11 cellular contexts compared by ENCODE assay signal in genomic region chr10:27513451-27514191, GRCh38. TPM values are rescaled to one million over a fixed set of nuclear protein-coding genes. Genes with fewer than 3 reads are reported as not detected.
DNase-seq lines count a peak whose midpoint lies in the region; ATAC-seq and TF ChIP-seq lines count a peak whose summit lies in the region.
"Had no signal": no experiment of that assay in that cellular context is flagged by ENCODE, and none has a peak within 500 bp of the region (broad histone marks: within the 10 kb centered on the region; RNA-seq: fewer than 3 reads in every experiment).

No MANE protein-coding gene starts in this region.

- peaks cover 81% of the 10 kb centered on the region for H3K4me1 Mint-ChIP-seq in activated T-cell treated with anti-CD3 and anti-CD28 coated beads, Interleukin-2, amount 50 U/mL, for 24 hours (ENCODE audit: low read depth)
- peaks cover 44% of the 10 kb centered on the region for H3K4me1 Mint-ChIP-seq in T-helper 1 cell treated with Interleukin-12 subunit alpha and Interleukin-12 subunit beta and Interleukin-4 antibody, amounts not matched to agents 30 μg/mL and 1 μg/mL, for 36 hours (ENCODE audit: low read depth)
- peaks cover 47 to 55% of the 10 kb centered on the region in 2 donors for H3K4me1 Mint-ChIP-seq in effector memory CD8-positive, alpha-beta T cell (ENCODE audit: low read depth in 2 of 2)
- H3K4me1 Mint-ChIP-seq in progenitor cell of endocrine pancreas (ENCODE audit: low read depth) = peaks cover 6% of the 10 kb centered on the region

- no peak for TF ChIP-seq CTCF in progenitor cell of endocrine pancreas (IDR thresholded peaks at IDR 0.05; ENCODE audit: unreplicated experiment)

- H3K36me3 Mint-ChIP-seq in activated T-cell treated with anti-CD3 and anti-CD28 coated beads, Interleukin-2, amount 50 U/mL, for 24 hours (ENCODE audit: low read depth) = peaks cover 85% of the 10 kb centered on the region
- peaks cover 41% of the 10 kb centered on the region for H3K36me3 Mint-ChIP-seq in T-helper 1 cell treated with Interleukin-12 subunit alpha and Interleukin-12 subunit beta and Interleukin-4 antibody, amounts not matched to agents 30 μg/mL and 1 μg/mL, for 36 hours (ENCODE audit: low read depth)
- H3K36me3 Mint-ChIP-seq in effector memory CD8-positive, alpha-beta T cell (ENCODE audit: insufficient read depth) = peaks cover 81% of the 10 kb centered on the region
- H3K36me3 Mint-ChIP-seq in progenitor cell of endocrine pancreas (ENCODE audit: insufficient read depth) = peaks cover 30% of the 10 kb centered on the region

- DNase-seq in activated T-cell treated with anti-CD3 and anti-CD28 coated beads, Interleukin-2, amount 50 U/mL, for 24 hours = no peak
- DNase-seq in activated T-cell treated with anti-CD3 and anti-CD28 coated beads, Interleukin-2, amount 50 U/mL, for 1 hour = no peak
- no peak for DNase-seq in effector memory CD8-positive, alpha-beta T cell
- DNase-seq in progenitor cell of endocrine pancreas (ENCODE audit: low spot score, unreplicated experiment) (no peak), activated gamma-delta T cell treated with Interleukin-2 at 50 U/mL for 16 hours (no peak), left lobe of liver (ENCODE audit: low spot score) (no peak)
- DNase-seq: NCI-H2171, SHP77, uterus had no signal

- peak; percentile 86 for ATAC-seq in effector memory CD8-positive, alpha-beta T cell (replicated peaks)
- no peak for ATAC-seq in HG03159 (IDR thresholded peaks at IDR 0.05; ENCODE audit: unreplicated experiment)
- ATAC-seq in left lobe of liver = no peak

- H3K27ac Mint-ChIP-seq in activated T-cell treated with anti-CD3 and anti-CD28 coated beads, Interleukin-2, amount 50 U/mL, for 24 hours = peak overlapping the region; percentile 55
- peak overlapping the region; percentile 93 for H3K27ac Mint-ChIP-seq in T-helper 1 cell treated with Interleukin-12 subunit alpha and Interleukin-12 subunit beta and Interleukin-4 antibody, amounts not matched to agents 30 μg/mL and 1 μg/mL, for 36 hours
- H3K27ac Mint-ChIP-seq in effector memory CD8-positive, alpha-beta T cell = peak overlapping the region in 1 of 2 donors; percentile 83
- H3K27ac Mint-ChIP-seq in progenitor cell of endocrine pancreas = peak overlapping the region; percentile 16

- no peak overlapping the region for H3K4me3 Mint-ChIP-seq in activated T-cell treated with anti-CD3 and anti-CD28 coated beads, Interleukin-2, amount 50 U/mL, for 24 hours
- peak overlapping the region; percentile 82 for H3K4me3 Mint-ChIP-seq in T-helper 1 cell treated with Interleukin-12 subunit alpha and Interleukin-12 subunit beta and Interleukin-4 antibody, amounts not matched to agents 30 μg/mL and 1 μg/mL, for 36 hours
- peak overlapping the region; percentile 11 to 61 for H3K4me3 Mint-ChIP-seq in effector memory CD8-positive, alpha-beta T cell
- H3K4me3 Mint-ChIP-seq in progenitor cell of endocrine pancreas (ENCODE audit: low read depth) = no peak overlapping the region

- no peaks in the 10 kb centered on the region for H3K9me3 Mint-ChIP-seq in activated T-cell treated with anti-CD3 and anti-CD28 coated beads, Interleukin-2, amount 50 U/mL, for 24 hours
- no peaks in the 10 kb centered on the region for H3K9me3 Mint-ChIP-seq in T-helper 1 cell treated with Interleukin-12 subunit alpha and Interleukin-12 subunit beta and Interleukin-4 antibody, amounts not matched to agents 30 μg/mL and 1 μg/mL, for 36 hours
- no peaks in the 10 kb centered on the region for H3K9me3 Mint-ChIP-seq in effector memory CD8-positive, alpha-beta T cell
- no peaks in the 10 kb centered on the region for H3K9me3 Mint-ChIP-seq in progenitor cell of endocrine pancreas (ENCODE audit: low read depth)

- no peaks in the 10 kb centered on the region for H3K27me3 Mint-ChIP-seq in activated T-cell treated with anti-CD3 and anti-CD28 coated beads, Interleukin-2, amount 50 U/mL, for 24 hours
- no peaks in the 10 kb centered on the region for H3K27me3 Mint-ChIP-seq in T-helper 1 cell treated with Interleukin-12 subunit alpha and Interleukin-12 subunit beta and Interleukin-4 antibody, amounts not matched to agents 30 μg/mL and 1 μg/mL, for 36 hours (ENCODE audit: low read depth)
- H3K27me3 Mint-ChIP-seq in effector memory CD8-positive, alpha-beta T cell = no peaks in the 10 kb centered on the region
- H3K27me3 Mint-ChIP-seq in progenitor cell of endocrine pancreas = no peaks in the 10 kb centered on the region

RNA-seq across cellular contexts. Expression of gene RAB18, which starts 9.5 kb away (rescaled TPM):
- 81.0 and 86.1 TPM in 2 replicates for total RNA-seq in progenitor cell of endocrine pancreas
- total RNA-seq in left lobe of liver = 51.3 TPM

Comparison
In these comparisons a context has a peak if more than half of its experiments do, and no peak if none do; other contexts are left out.
1. H3K4me3 Mint-ChIP-seq: peak in T-helper 1 cell treated with Interleukin-12 subunit alpha and Interleukin-12 subunit beta and Interleukin-4 antibody, amounts not matched to agents 30 μg/mL and 1 μg/mL, for 36 hours (single experiment) and effector memory CD8-positive, alpha-beta T cell (2 of 2); none in activated T-cell treated with anti-CD3 and anti-CD28 coated beads, Interleukin-2, amount 50 U/mL, for 24 hours (single experiment) and progenitor cell of endocrine pancreas (single experiment).